16 cellular contexts compared by ENCODE assay signal in genomic region chr1:184260382-184260781, GRCh38.
A peak's percentile ranks its signal among the peaks of the same experiment; 100 is the strongest.
DNase-seq lines count a peak whose midpoint lies in the region; ATAC-seq, FAIRE-seq and TF ChIP-seq lines count a peak whose summit lies in the region.
"Had no signal": no experiment of that assay in that cellular context is flagged by ENCODE, and none has a peak within 500 bp of the region (broad histone marks: within the 10 kb centered on the region; RNA-seq: fewer than 3 reads in every experiment).

No MANE protein-coding gene starts in this region.

- no peaks in the 10 kb centered on the region for H3K9me1 ChIP-seq in endothelial cell of umbilical vein (replicated peaks; ENCODE audit: control insufficient read depth, extremely low read depth, insufficient read depth, low read length)

- H3K9me2 ChIP-seq in MM.1S (replicated peaks; ENCODE audit: insufficient read depth, low read length): no peaks in the 10 kb centered on the region

- dilution Hi-C loops in endothelial cell of umbilical vein (cut with MboI; ENCODE audit: extremely low pct_ligation_motif_present, low sequenced_read_pairs): no loop called here

- ATAC-seq in GM19351 (IDR thresholded peaks at IDR 0.05; ENCODE audit: unreplicated experiment) (no peak), GM21528 (IDR thresholded peaks at IDR 0.05; ENCODE audit: low FRiP score, unreplicated experiment) (no peak)
- ATAC-seq: gastrocnemius medialis had no signal

- no peak for FAIRE-seq in endothelial cell of umbilical vein (lab: Jason Lieb, UNC)
- no peak for FAIRE-seq in D721Med (lab: Jason Lieb, UNC)

- H3K4me2 ChIP-seq in endothelial cell of umbilical vein (ENCODE audit: insufficient read depth, low read length) (peak overlapping the region; percentile 1), osteoblast (ENCODE audit: insufficient read depth, low read length) (no peak overlapping the region), MM.1S (ENCODE audit: low read depth, low read length) (no peak overlapping the region)
- H3K4me2 ChIP-seq: BLaER1 had no signal

- no peaks in the 10 kb centered on the region for H3F3A ChIP-seq in MM.1S (ENCODE audit: insufficient read depth, low read length)

- H3K9me3 ChIP-seq in endothelial cell of umbilical vein (replicated peaks; ENCODE audit: control insufficient read depth, insufficient read depth, low read length) (no peaks in the 10 kb centered on the region), osteoblast (ENCODE audit: low read depth, low read length) (no peaks in the 10 kb centered on the region), MM.1S (replicated peaks; ENCODE audit: insufficient read depth, low read length) (no peaks in the 10 kb centered on the region)
- H3K9me3 ChIP-seq: adrenal gland, BLaER1, gastrocnemius medialis, neutrophil had no signal

- no peak overlapping the region for H2AFZ ChIP-seq in endothelial cell of umbilical vein (ENCODE audit: low read depth, low read length)
- no peak overlapping the region for H2AFZ ChIP-seq in osteoblast (ENCODE audit: low read length)
- no peak overlapping the region for H2AFZ ChIP-seq in MM.1S (ENCODE audit: low read length)

- H3K4me3 ChIP-seq in endothelial cell of umbilical vein (replicated peaks in 1 of 3; ENCODE audit: insufficient read depth in 1 of 3, low read depth in 1 of 3, low read length in 3 of 3): no peak overlapping the region
- H3K4me3 ChIP-seq in osteoblast (ENCODE audit: insufficient read depth, low read length): no peak overlapping the region
- H3K4me3 ChIP-seq in MM.1S (ENCODE audit: low read length): no peak overlapping the region
- H3K4me3 ChIP-seq: adrenal gland, BLaER1, gastrocnemius medialis had no signal

- H4K20me1 ChIP-seq in endothelial cell of umbilical vein (replicated peaks; ENCODE audit: control insufficient read depth, extremely low read depth, insufficient read depth, low read length) (no peaks in the 10 kb centered on the region), osteoblast (ENCODE audit: insufficient read depth, low read length) (no peaks in the 10 kb centered on the region), MM.1S (ENCODE audit: insufficient read depth, low read length) (no peaks in the 10 kb centered on the region)
- H4K20me1 ChIP-seq: BLaER1 had no signal

- POLR2A ChIA-PET in endothelial cell of umbilical vein (lab: Charles Lee): no interaction called here

- H3K27me3 ChIP-seq in endothelial cell of umbilical vein (ENCODE audit: control insufficient read depth in 2 of 2, insufficient read depth in 2 of 2, low read length in 2 of 2) (no peaks in the 10 kb centered on the region), osteoblast (ENCODE audit: insufficient read depth, low read length) (no peaks in the 10 kb centered on the region), MM.1S (replicated peaks; ENCODE audit: insufficient read depth, low read length) (no peaks in the 10 kb centered on the region)
- H3K27me3 ChIP-seq: adrenal gland, BLaER1, gastrocnemius medialis, neutrophil had no signal

- H3K36me3 ChIP-seq in endothelial cell of umbilical vein (ENCODE audit: control insufficient read depth in 2 of 2, extremely low read depth in 1 of 2, insufficient read depth in 2 of 2, low read length in 2 of 2) (no peaks in the 10 kb centered on the region), osteoblast (ENCODE audit: insufficient read depth, low read length) (no peaks in the 10 kb centered on the region), MM.1S (replicated peaks; ENCODE audit: insufficient read depth, low read length) (no peaks in the 10 kb centered on the region)
- H3K36me3 ChIP-seq: adrenal gland, BLaER1, gastrocnemius medialis, neutrophil had no signal

- no peak for TF ChIP-seq POLR2A in endothelial cell of umbilical vein (IDR thresholded peaks at IDR 0.05; ENCODE audit: low read depth, low read length)

- DNase-seq in AG20443 (ENCODE audit: low spot score) (peak; percentile 69), NCI-H226 (peak; percentile 89), endothelial cell of umbilical vein (ENCODE audit: low read depth, low spot score) (peak; percentile 48), osteoblast (ENCODE audit: insufficient read length, low spot score, missing footprints) (peak; percentile 47), D721Med (ENCODE audit: insufficient read length, low spot score) (no peak), MM.1S (no peak)
- DNase-seq: activated CD4-positive, alpha-beta T cell treated with anti-CD3 and anti-CD28 coated beads, Interleukin-2, amount 10 ng/mL, durations not matched to agents 24 days and 14 days; activated T-cell treated with anti-CD3 and anti-CD28 coated beads, Interleukin-2, amount 50 U/mL, for 24 hours; adrenal gland; gastrocnemius medialis; NCI-H1048; SIG-M5 had no signal

- H3K9ac ChIP-seq in endothelial cell of umbilical vein (replicated peaks; ENCODE audit: extremely low read depth, insufficient read depth, low read length) (no peak overlapping the region), MM.1S (ENCODE audit: low read length) (no peak overlapping the region)
- H3K9ac ChIP-seq: BLaER1 had no signal

- intact Hi-C loops in endothelial cell of umbilical vein (cut with micrococcal nuclease): no loop called here

- peaks cover 27% of the 10 kb centered on the region for H3K4me1 ChIP-seq in endothelial cell of umbilical vein (ENCODE audit: control insufficient read depth, extremely low read depth, insufficient read depth, low read length)
- H3K4me1 ChIP-seq in osteoblast (ENCODE audit: insufficient read depth, low read length): peaks cover 6% of the 10 kb centered on the region
- H3K4me1 ChIP-seq in MM.1S (ENCODE audit: low read length): no peaks in the 10 kb centered on the region
- H3K4me1 ChIP-seq: BLaER1, gastrocnemius medialis had no signal

- no TSS peak for BruUV-seq in endothelial cell of umbilical vein (replicated peaks; lab: Mats Ljungman, UMichigan)

- CTCF ChIA-PET in endothelial cell of umbilical vein (lab: Charles Lee): interaction anchor here (0.6 to 1.6 kb wide), 4 partner anchors 12 to 403 kb away, joined by 3 to 4 read pairs (median 3); no protein-coding TSS in a partner anchor

- H3K27ac ChIP-seq in endothelial cell of umbilical vein (ENCODE audit: insufficient read depth, low read depth, low read length): peak overlapping the region; percentile 68
- H3K27ac ChIP-seq in osteoblast (ENCODE audit: low read depth, low read length): no peak overlapping the region
- H3K27ac ChIP-seq in MM.1S (ENCODE audit: low read length): no peak overlapping the region
- H3K27ac ChIP-seq: adrenal gland, BLaER1, gastrocnemius medialis, neutrophil had no signal

- no peak for TF ChIP-seq CTCF in endothelial cell of umbilical vein (IDR thresholded peaks at IDR 0.05; ENCODE audit: extremely low read depth in 1 of 2, insufficient read depth in 1 of 2, low read depth in 1 of 2, low read length in 2 of 2)
- no peak for TF ChIP-seq CTCF in osteoblast (IDR thresholded peaks at IDR 0.05; ENCODE audit: extremely low read depth, low read depth, low read length)
- TF ChIP-seq CTCF in D721Med (IDR thresholded peaks at IDR 0.05; ENCODE audit: insufficient read depth, missing control alignments): no peak
- no peak for TF ChIP-seq CTCF in MM.1S (IDR thresholded peaks at IDR 0.05; ENCODE audit: low read length)

- H3K79me2 ChIP-seq in endothelial cell of umbilical vein (ENCODE audit: control insufficient read depth, insufficient read depth, low read length) (no peaks in the 10 kb centered on the region), osteoblast (ENCODE audit: insufficient read depth, low read length) (no peaks in the 10 kb centered on the region), MM.1S (ENCODE audit: low read length) (no peaks in the 10 kb centered on the region)

TF ChIP-seq in endothelial cell of umbilical vein, 7 proteins besides CTCF, POLR2A, EP300 and RAD21:
- TF ChIP-seq POLR2AphosphoS5 (IDR thresholded peaks at IDR 0.05; ENCODE audit: insufficient read depth, low read depth, low read length): no peak
- TF ChIP-seq JUN (IDR thresholded peaks at IDR 0.05; ENCODE audit: borderline replicate concordance, insufficient read depth, insufficient read length, low read depth): peak; percentile 25
- TF ChIP-seq MYC (IDR thresholded peaks at IDR 0.05; ENCODE audit: low read depth, low read length): no peak
- TF ChIP-seq GATA2 (IDR thresholded peaks at IDR 0.05; ENCODE audit: insufficient read depth, insufficient read length, low read depth, low read length): peak; percentile 57
- peak; percentile 60 for TF ChIP-seq FOS (IDR thresholded peaks at IDR 0.05; ENCODE audit: borderline replicate concordance, insufficient read depth, low read length)

Comparison
In these comparisons a context has a peak if more than half of its experiments do, and no peak if none do; other contexts are left out.
1. DNase-seq: peak in AG20443 (single experiment), NCI-H226 (single experiment), endothelial cell of umbilical vein (single experiment) and osteoblast (single experiment); none in D721Med (single experiment) and MM.1S (single experiment).